11 cellular contexts compared by ENCODE assay signal in the genomic region with DNA sequence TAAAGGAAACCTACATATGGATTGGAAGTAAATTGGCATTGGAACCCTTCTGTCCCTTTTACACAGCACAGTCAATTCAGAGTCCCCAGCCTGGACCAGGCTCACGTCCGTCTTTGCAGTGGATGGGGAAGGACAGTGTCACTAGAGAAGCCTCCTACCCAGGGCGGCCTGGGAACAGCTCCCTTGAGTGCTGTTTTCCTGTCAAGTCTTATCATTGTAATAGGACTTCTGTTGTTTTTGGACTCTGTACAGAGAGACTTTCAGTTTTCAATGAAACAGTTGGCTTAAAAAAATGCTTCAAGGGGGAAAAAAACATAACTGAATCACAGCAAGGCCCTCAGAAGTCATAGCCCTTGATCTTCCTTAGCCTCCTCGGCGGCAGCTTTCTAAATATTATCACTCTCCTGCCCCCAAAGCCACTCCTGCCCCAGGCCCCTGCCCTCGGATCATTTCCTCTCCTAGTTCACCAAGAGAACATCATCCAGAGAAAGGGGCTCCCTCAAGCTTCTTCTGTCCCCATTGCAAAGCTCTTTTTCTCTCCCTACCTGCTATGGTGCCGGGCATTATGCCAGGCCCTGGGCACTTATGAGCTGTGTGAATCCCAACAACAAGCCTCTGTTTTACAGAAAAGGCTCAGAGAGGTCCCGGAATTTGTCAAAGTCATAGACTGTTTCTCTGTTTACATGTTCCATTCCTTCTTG. TPM values are rescaled to one million over a fixed set of nuclear protein-coding genes. Genes with fewer than 3 reads are reported as not detected.
DNase-seq lines count a peak whose midpoint lies in the region; ATAC-seq lines count a peak whose summit lies in the region.
"Had no signal": no experiment of that assay in that cellular context is flagged by ENCODE, and none has a peak within 500 bp of the region (broad histone marks: within the 10 kb centered on the region; RNA-seq: fewer than 3 reads in every experiment).

No MANE protein-coding gene starts in this region.

- no peaks in the 10 kb centered on the region for H3K79me2 ChIP-seq in GM23248 (ENCODE audit: insufficient read depth)

- no peaks in the 10 kb centered on the region for H4K20me1 ChIP-seq in GM23248 (ENCODE audit: insufficient read depth)

- H3K9me3 ChIP-seq in muscle layer of duodenum (ENCODE audit: control insufficient read depth in 1 of 2, low read length in 2 of 2) (no peaks in the 10 kb centered on the region), GM23248 (ENCODE audit: low read depth) (no peaks in the 10 kb centered on the region)
- H3K9me3 ChIP-seq: upper lobe of left lung had no signal

- no peak overlapping the region for H3K9ac ChIP-seq in GM23248

- H3K27me3 ChIP-seq in muscle layer of duodenum (ENCODE audit: low read depth, low read length), result no peaks in the 10 kb centered on the region
- H3K27me3 ChIP-seq in GM23248 (replicated peaks; ENCODE audit: insufficient read depth), result no peaks in the 10 kb centered on the region; the same call in 1 of the 2 replicates
- H3K27me3 ChIP-seq: upper lobe of left lung had no signal

- H2AFZ ChIP-seq in GM23248, result no peak overlapping the region

- peak overlapping the region; percentile 11 for H3K27ac ChIP-seq in muscle layer of duodenum (ENCODE audit: low read length)
- no peak overlapping the region for H3K27ac ChIP-seq in GM23248

- H3K4me1 ChIP-seq in muscle layer of duodenum (ENCODE audit: control insufficient read depth in 1 of 2, insufficient read depth in 2 of 2, low read length in 2 of 2) (peaks cover 5 to 9% of the 10 kb centered on the region in 2 donors), GM23248 (ENCODE audit: insufficient read depth) (no peaks in the 10 kb centered on the region)

- H3K4me2 ChIP-seq in GM23248 (ENCODE audit: unreplicated experiment), result no peak overlapping the region

- no peaks in the 10 kb centered on the region for H3K9me2 ChIP-seq in GM23248 (ENCODE audit: insufficient read depth)

- H3K36me3 ChIP-seq in muscle layer of duodenum (ENCODE audit: control insufficient read depth in 1 of 2, insufficient read depth in 2 of 2, low read length in 2 of 2) (no peaks in the 10 kb centered on the region), GM23248 (ENCODE audit: low read depth) (no peaks in the 10 kb centered on the region)
- H3K36me3 ChIP-seq: upper lobe of left lung had no signal

- H3F3A ChIP-seq in GM23248 (ENCODE audit: insufficient read depth), result no peaks in the 10 kb centered on the region

- peak; percentile 39 for DNase-seq in A172 (ENCODE audit: low spot score)
- peak; percentile 86 for DNase-seq in NCI-H345 (lab: John Stamatoyannopoulos, UW)
- peak; percentile 52 for DNase-seq in fibroblast of gingiva (ENCODE audit: low read depth)
- DNase-seq in NCI-H2107 (lab: John Stamatoyannopoulos, UW), result no peak
- no peak for DNase-seq in GM23248
- DNase-seq: naive thymus-derived CD4-positive, alpha-beta T cell; NCI-H2081 treated with DMSO at 0.1 percent for 48 hours had no signal

- no peak for ATAC-seq in GM21515 (IDR thresholded peaks at IDR 0.05; ENCODE audit: unreplicated experiment)
- ATAC-seq in HG02970 (IDR thresholded peaks at IDR 0.05; ENCODE audit: low FRiP score, unreplicated experiment), result no peak
- ATAC-seq: naive thymus-derived CD4-positive, alpha-beta T cell had no signal

- H3K4me3 ChIP-seq in muscle layer of duodenum (ENCODE audit: low read depth in 1 of 2, low read length in 2 of 2) (no peak overlapping the region), GM23248 (no peak overlapping the region)
- H3K4me3 ChIP-seq: upper lobe of left lung had no signal

- 32 to 36% methylated on average over 8 of the region's 8 CpGs for WGBS in GM23248 (ENCODE audit: low coverage in 1 of 2, low lambda C conversion rate in 2 of 2, missing lambda C conversion rate in 2 of 2), 2 experiments

- in situ Hi-C loops in GM23248 (cut with MboI), result no loop called here

RNA-seq across cellular contexts. Expression of a gene that starts 37.8 kb away (rescaled TPM):
- 1.8 and 2.7 TPM in 2 replicates for total RNA-seq in A172 (2014; rRNA removed; shearing (Covaris generic))
- 1.7 and 2.4 TPM in 2 replicates for total RNA-seq in GM23248 (2014; rRNA removed; shearing (Covaris generic))
- polyA plus RNA-seq in GM23248 (2016; fragmentation: Nextera tagmentation; extraction: Ambion mirVana), result 1.9 TPM in 2 replicates

Comparison
In these comparisons a context has a peak if more than half of its experiments do, and no peak if none do; other contexts are left out.
1. DNase-seq: peak in A172 (single experiment), NCI-H345 (single experiment) and fibroblast of gingiva (single experiment); none in NCI-H2107 (single experiment) and GM23248 (single experiment).